In genomic region chr15:67824900-67825879, GRCh38 we compare ENCODE assay signal across 9 cellular contexts. TPM values are rescaled to one million over a fixed set of nuclear protein-coding genes. Genes with fewer than 3 reads are reported as not detected.
A peak's percentile ranks its signal among the peaks of the same experiment; 100 is the strongest.
DNase-seq lines count a peak whose midpoint lies in the region; ATAC-seq and TF ChIP-seq lines count a peak whose summit lies in the region.
"Had no signal": no experiment of that assay in that cellular context is flagged by ENCODE, and none has a peak within 500 bp of the region (broad histone marks: within the 10 kb centered on the region; RNA-seq: fewer than 3 reads in every experiment).

SKOR1 (plus strand) TSS chr15:67825509; CDS start chr15:67825603, 94 bp downstream.

- peak within 1 kb of the TSS; percentile 67 for H3K27ac Mint-ChIP-seq in T-helper 2 cell treated with Interferon-gamma antibody and Interleukin-4, amounts not matched to agents 5 μg/mL and 100 μg/mL, for 36 hours
- no peak within 1 kb of the TSS for H3K27ac Mint-ChIP-seq in glutamatergic neuron (ENCODE audit: unreplicated experiment)

- peaks cover 73% of the 10 kb centered on the region for H3K27me3 Mint-ChIP-seq in T-helper 2 cell treated with Interferon-gamma antibody and Interleukin-4, amounts not matched to agents 5 μg/mL and 100 μg/mL, for 36 hours (ENCODE audit: low read depth)
- H3K27me3 Mint-ChIP-seq in glutamatergic neuron (ENCODE audit: unreplicated experiment), result peaks cover 42% of the 10 kb centered on the region

- H3K36me3 Mint-ChIP-seq in T-helper 2 cell treated with Interferon-gamma antibody and Interleukin-4, amounts not matched to agents 5 μg/mL and 100 μg/mL, for 36 hours (ENCODE audit: low read depth), result peaks cover 6% of the 10 kb centered on the region
- no peaks in the 10 kb centered on the region for H3K36me3 Mint-ChIP-seq in glutamatergic neuron (ENCODE audit: unreplicated experiment)

- ATAC-seq in activated CD4-positive, CD25-positive, alpha-beta regulatory T cell treated with anti-CD3 and anti-CD28 coated beads, Interleukin-2, amount 50 U/mL, for 24 hours, result no peak

- H3K27ac ChIP-seq in WERI-Rb-1 (no peak within 1 kb of the TSS), skeletal muscle tissue (ENCODE audit: low read depth, low read length) (no peak within 1 kb of the TSS)
- H3K27ac ChIP-seq: KMS-11 had no signal

- in situ Hi-C loops in G401 (cut with HindIII; ENCODE audit: low sequenced_read_pairs), result no loop called here

- H3K27me3 ChIP-seq in WERI-Rb-1 (ENCODE audit: insufficient read depth, low read depth, severe bottlenecking) (peaks cover 80% of the 10 kb centered on the region), skeletal muscle tissue (ENCODE audit: control insufficient read depth in 3 of 3, insufficient read depth in 3 of 3, low read length in 3 of 3) (peaks cover 86 to 96% (median 92%) of the 10 kb centered on the region in 3 donors)

- peak within 1 kb of the TSS; percentile 71 for H3K4me3 Mint-ChIP-seq in T-helper 2 cell treated with Interferon-gamma antibody and Interleukin-4, amounts not matched to agents 5 μg/mL and 100 μg/mL, for 36 hours
- H3K4me3 Mint-ChIP-seq in glutamatergic neuron (ENCODE audit: unreplicated experiment), result peak within 1 kb of the TSS; percentile 96

- peaks cover 14% of the 10 kb centered on the region for H3K4me1 Mint-ChIP-seq in T-helper 2 cell treated with Interferon-gamma antibody and Interleukin-4, amounts not matched to agents 5 μg/mL and 100 μg/mL, for 36 hours (ENCODE audit: low read depth)
- H3K4me1 Mint-ChIP-seq in glutamatergic neuron (ENCODE audit: low read depth, unreplicated experiment), result peaks cover 22% of the 10 kb centered on the region

- no peaks in the 10 kb centered on the region for H3K36me3 ChIP-seq in WERI-Rb-1
- no peaks in the 10 kb centered on the region for H3K36me3 ChIP-seq in skeletal muscle tissue (ENCODE audit: control insufficient read depth in 3 of 3, insufficient read depth in 3 of 3, low read length in 3 of 3)

- H3K4me3 ChIP-seq in WERI-Rb-1 (ENCODE audit: low read depth, low read length) (peak within 1 kb of the TSS; percentile 51), skeletal muscle tissue (ENCODE audit: low read length in 3 of 3) (peak within 1 kb of the TSS in 2 of 3 donors; percentile 13 to 49)

- H3K9me3 Mint-ChIP-seq in T-helper 2 cell treated with Interferon-gamma antibody and Interleukin-4, amounts not matched to agents 5 μg/mL and 100 μg/mL, for 36 hours, result no peaks in the 10 kb centered on the region
- peaks cover 20% of the 10 kb centered on the region for H3K9me3 Mint-ChIP-seq in glutamatergic neuron (ENCODE audit: unreplicated experiment)

- peaks cover 12 to 34% (median 27%) of the 10 kb centered on the region in 3 donors for H3K4me1 ChIP-seq in skeletal muscle tissue (ENCODE audit: control insufficient read depth in 3 of 3, insufficient read depth in 3 of 3, low read length in 3 of 3)

- H3K9ac ChIP-seq in skeletal muscle tissue (ENCODE audit: low read depth in 1 of 3, low read length in 3 of 3), result no peak within 1 kb of the TSS
- H3K9ac ChIP-seq: KMS-11 had no signal

- DNase-seq in T-helper 2 cell treated with Interferon-gamma antibody and Interleukin-4, amounts not matched to agents 5 μg/mL and 100 μg/mL, for 36 hours (ENCODE audit: low spot score), result no peak
- DNase-seq in T-helper 2 cell (no peak), WERI-Rb-1 (no peak), glutamatergic neuron (no peak), G401 (ENCODE audit: low spot score) (no peak), SHP77 (lab: John Stamatoyannopoulos, UW) (no peak)

- H3K9me3 ChIP-seq in WERI-Rb-1 (ENCODE audit: severe bottlenecking), result peaks cover 20% of the 10 kb centered on the region
- H3K9me3 ChIP-seq in skeletal muscle tissue (ENCODE audit: control insufficient read depth in 3 of 3, low read length in 3 of 3), result no peaks in the 10 kb centered on the region

- no peak for TF ChIP-seq CTCF in WERI-Rb-1 (IDR thresholded peaks at IDR 0.05; ENCODE audit: low read depth, low read length)
- TF ChIP-seq CTCF in glutamatergic neuron (IDR thresholded peaks at IDR 0.05; ENCODE audit: partially characterized antibody, unreplicated experiment), result no peak

RNA-seq across cellular contexts. Expression of gene SKOR1, which starts in this region (rescaled TPM):
- 4.0 TPM for total RNA-seq in glutamatergic neuron (ENCODE audit: unreplicated experiment)
- total RNA-seq in skeletal muscle tissue, result under 0.01 TPM
- 4.9 and 7.1 TPM in 2 replicates for total RNA-seq in G401 (2014; rRNA removed; shearing (Covaris generic))
